ENCODE assay signal across 19 cellular contexts in the genomic region with DNA sequence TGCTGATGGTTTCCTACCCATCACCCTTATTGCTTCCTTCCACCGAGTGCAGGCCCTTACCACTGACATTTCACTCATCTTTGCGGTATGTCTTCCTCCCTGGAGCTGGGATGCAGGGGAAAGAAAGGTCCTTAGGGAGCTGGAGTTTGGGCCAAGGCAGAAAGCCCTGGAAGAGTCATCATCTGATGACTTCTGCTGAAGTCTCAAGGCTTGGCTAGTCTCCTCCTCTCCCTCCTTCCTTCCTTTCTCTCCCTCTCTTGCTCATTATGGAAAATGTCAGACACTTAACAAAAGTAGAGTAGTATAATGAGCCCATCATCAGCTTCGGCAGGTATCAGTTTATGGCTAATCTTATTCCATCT. TPM values are rescaled to one million over a fixed set of nuclear protein-coding genes. Genes with fewer than 3 reads are reported as not detected.
DNase-seq lines count a peak whose midpoint lies in the region; ATAC-seq, FAIRE-seq and TF ChIP-seq lines count a peak whose summit lies in the region.
"Had no signal": no experiment of that assay in that cellular context is flagged by ENCODE, and none has a peak within 500 bp of the region (broad histone marks: within the 10 kb centered on the region; RNA-seq: fewer than 3 reads in every experiment).

No MANE protein-coding gene starts in this region.

- H3K9me3 ChIP-seq in endothelial cell of umbilical vein (replicated peaks; ENCODE audit: control insufficient read depth, insufficient read depth, low read length) (no peaks in the 10 kb centered on the region), lower lobe of right lung (no peaks in the 10 kb centered on the region), aorta (ENCODE audit: control insufficient read depth, low read length) (no peaks in the 10 kb centered on the region), WERI-Rb-1 (ENCODE audit: severe bottlenecking) (no peaks in the 10 kb centered on the region)

- intact Hi-C loops in Right ventricle myocardium inferior (cut with DNase I) (no loop called here), cardiac septum (cut with DNase I) (no loop called here), endothelial cell of umbilical vein (cut with micrococcal nuclease) (no loop called here), lower lobe of right lung (cut with DNase I) (no loop called here), aorta (cut with DNase I) (no loop called here), lower leg skin (cut with DNase I; ENCODE audit: low total_unique reads) (no loop called here)

- TF ChIP-seq POLR2A in endothelial cell of umbilical vein (IDR thresholded peaks at IDR 0.05; ENCODE audit: low read depth, low read length), result no peak
- no peak for TF ChIP-seq POLR2A in lower leg skin (IDR thresholded peaks at IDR 0.05)
- no peak for TF ChIP-seq POLR2A in erythroblast (IDR thresholded peaks at IDR 0.05; ENCODE audit: low read length)

- H3K79me2 ChIP-seq in endothelial cell of umbilical vein (ENCODE audit: control insufficient read depth, insufficient read depth, low read length), result peaks cover 32% of the 10 kb centered on the region

- no peaks in the 10 kb centered on the region for H4K20me1 ChIP-seq in endothelial cell of umbilical vein (replicated peaks; ENCODE audit: control insufficient read depth, extremely low read depth, insufficient read depth, low read length)

- H3K27me3 ChIP-seq in endothelial cell of umbilical vein (ENCODE audit: control insufficient read depth in 2 of 2, insufficient read depth in 2 of 2, low read length in 2 of 2) (no peaks in the 10 kb centered on the region), lower lobe of right lung (ENCODE audit: low read depth) (no peaks in the 10 kb centered on the region), aorta (ENCODE audit: control insufficient read depth in 1 of 2, insufficient read depth in 2 of 2, low read length in 1 of 2) (no peaks in the 10 kb centered on the region), WERI-Rb-1 (ENCODE audit: insufficient read depth, low read depth, severe bottlenecking) (no peaks in the 10 kb centered on the region)

- 77 to 80% methylated on average over 3 of the region's 3 CpGs for WGBS in aorta, 2 donors
- 73 to 77% methylated on average over 3 of the region's 3 CpGs for WGBS in lower leg skin, 2 donors

- no peak overlapping the region for H3K4me2 ChIP-seq in endothelial cell of umbilical vein (ENCODE audit: insufficient read depth, low read length)

- H3K36me3 ChIP-seq in endothelial cell of umbilical vein (ENCODE audit: control insufficient read depth in 2 of 2, extremely low read depth in 1 of 2, insufficient read depth in 2 of 2, low read length in 2 of 2) (peaks cover 38 to 40% of the 10 kb centered on the region in 2 experiments), lower lobe of right lung (peaks cover 93% of the 10 kb centered on the region), aorta (ENCODE audit: control insufficient read depth in 1 of 2, insufficient read depth in 2 of 2, low read length in 1 of 2) (peaks cover 7 to 12% of the 10 kb centered on the region in 2 donors), WERI-Rb-1 (peaks cover 91% of the 10 kb centered on the region)

- CTCF ChIA-PET in endothelial cell of umbilical vein (lab: Charles Lee), result interaction anchor here (2.0 kb wide), 1 partner anchor 145 kb away, joined by 12 read pairs; no protein-coding TSS in a partner anchor

- ATAC-seq in Right ventricle myocardium inferior, result peak; percentile 33
- no peak for ATAC-seq in lower lobe of right lung
- ATAC-seq in aorta (ENCODE audit: low FRiP score), result peak; percentile 31
- ATAC-seq: natural killer cell treated with Interleukin-12 subunit alpha and Interleukin-12 subunit beta and Interleukin-15 and Interleukin-18, amount 100 ng/mL, for 72 hours had no signal

- dilution Hi-C loops in endothelial cell of umbilical vein (cut with MboI; ENCODE audit: extremely low pct_ligation_motif_present, low sequenced_read_pairs), result no loop called here

- no peak overlapping the region for H2AFZ ChIP-seq in endothelial cell of umbilical vein (ENCODE audit: low read depth, low read length)

- no peaks in the 10 kb centered on the region for H3K9me1 ChIP-seq in endothelial cell of umbilical vein (replicated peaks; ENCODE audit: control insufficient read depth, extremely low read depth, insufficient read depth, low read length)

- BruUV-seq in endothelial cell of umbilical vein (replicated peaks; lab: Mats Ljungman, UMichigan), result no TSS peak

- H3K4me1 ChIP-seq in endothelial cell of umbilical vein (ENCODE audit: control insufficient read depth, extremely low read depth, insufficient read depth, low read length), result peaks cover 13% of the 10 kb centered on the region
- no peaks in the 10 kb centered on the region for H3K4me1 ChIP-seq in lower lobe of right lung
- no peaks in the 10 kb centered on the region for H3K4me1 ChIP-seq in aorta (ENCODE audit: control insufficient read depth in 1 of 2, insufficient read depth in 2 of 2, low read length in 2 of 2)

- POLR2A ChIA-PET in endothelial cell of umbilical vein (lab: Charles Lee), result no interaction called here

- DNase-seq in Right ventricle myocardium inferior (ENCODE audit: missing footprints) (no peak), cardiac septum (ENCODE audit: low spot score) (no peak), endothelial cell of umbilical vein (ENCODE audit: low read depth, low spot score) (no peak), lower lobe of right lung (no peak), aorta (no peak), lower leg skin (ENCODE audit: low spot score in 2 of 2) (no peak), erythroblast (lab: John Stamatoyannopoulos, UW) (no peak), WERI-Rb-1 (no peak)
- DNase-seq: activated CD4-positive, alpha-beta T cell treated with anti-CD3 and anti-CD28 coated beads for 48 hours; activated gamma-delta T cell; amygdala; HCEC 1CT; NCI-H1105; NCI-H526; stimulated activated CD4-positive, alpha-beta T cell treated with anti-CD3 and anti-CD28 coated beads, Interleukin-12 subunit alpha, Interleukin-12 subunit beta, amount 100 ng/mL, for 4 hours; stimulated activated CD8-positive, alpha-beta memory T cell treated with anti-CD3 and anti-CD28 coated beads, Interleukin-4, amount 100 ng/mL, for 48 hours; substantia nigra had no signal

- TF ChIP-seq CTCF in endothelial cell of umbilical vein (IDR thresholded peaks at IDR 0.05; ENCODE audit: extremely low read depth in 1 of 2, insufficient read depth in 1 of 2, low read depth in 1 of 2, low read length in 2 of 2), result no peak
- TF ChIP-seq CTCF in lower lobe of right lung (IDR thresholded peaks at IDR 0.05), result no peak
- TF ChIP-seq CTCF in lower leg skin (IDR thresholded peaks at IDR 0.05), result no peak
- no peak for TF ChIP-seq CTCF in WERI-Rb-1 (IDR thresholded peaks at IDR 0.05; ENCODE audit: low read depth, low read length)

- peak; percentile 4 for FAIRE-seq in endothelial cell of umbilical vein (lab: Jason Lieb, UNC)
- FAIRE-seq: keratinocyte had no signal

- H3K27ac ChIP-seq in endothelial cell of umbilical vein (ENCODE audit: insufficient read depth, low read depth, low read length) (peak overlapping the region; percentile 24), lower lobe of right lung (peak overlapping the region; percentile 12), aorta (ENCODE audit: low read depth in 1 of 2, low read length in 2 of 2) (peak overlapping the region in 1 of 2 donors; percentile 12), WERI-Rb-1 (no peak overlapping the region)

- H3K4me3 ChIP-seq in endothelial cell of umbilical vein (replicated peaks in 1 of 3; ENCODE audit: insufficient read depth in 1 of 3, low read depth in 1 of 3, low read length in 3 of 3) (no peak overlapping the region), lower lobe of right lung (no peak overlapping the region), aorta (ENCODE audit: low read length in 2 of 2) (no peak overlapping the region), lower leg skin (ENCODE audit: low read depth, poor library complexity, severe bottlenecking) (no peak overlapping the region), WERI-Rb-1 (ENCODE audit: low read depth, low read length) (no peak overlapping the region)

- H3K9ac ChIP-seq in endothelial cell of umbilical vein (replicated peaks; ENCODE audit: extremely low read depth, insufficient read depth, low read length), result no peak overlapping the region

TF ChIP-seq in endothelial cell of umbilical vein, 7 proteins besides CTCF, POLR2A, EP300 and RAD21:
- TF ChIP-seq MYC (IDR thresholded peaks at IDR 0.05; ENCODE audit: low read depth, low read length), result no peak
- TF ChIP-seq FOS (IDR thresholded peaks at IDR 0.05; ENCODE audit: borderline replicate concordance, insufficient read depth, low read length), result no peak
TF ChIP-seq in endothelial cell of umbilical vein: peak in this region for 0.

RNA-seq across cellular contexts. Expression of gene LARP1, which starts 40.0 kb away (rescaled TPM):
- total RNA-seq in Right ventricle myocardium inferior, result 147 TPM
- 160 TPM for total RNA-seq in cardiac septum
- total RNA-seq in endothelial cell of umbilical vein, result 227 and 252 TPM in 2 replicates
- polyA plus RNA-seq in endothelial cell of umbilical vein, result 57.1 and 70.4 TPM in 2 replicates
- 74.0 and 83.1 TPM in 2 replicates for polyA plus RNA-seq in endothelial cell of umbilical vein (2011; cell fraction: cytosol; rRNA removed)
- 155 and 162 TPM in 2 replicates for polyA plus RNA-seq in endothelial cell of umbilical vein (2011; cell fraction: nucleus; rRNA removed)
- polyA plus RNA-seq in endothelial cell of umbilical vein (2012), result 86.8 and 99.9 TPM in 2 replicates
- 120 and 127 TPM in 2 replicates for polyA minus RNA-seq in endothelial cell of umbilical vein
- 87.9 TPM for polyA minus RNA-seq in endothelial cell of umbilical vein (2011; cell fraction: cytosol; rRNA and poly(A)+ RNA removed)
- polyA minus RNA-seq in endothelial cell of umbilical vein (2011; cell fraction: nucleus; rRNA and poly(A)+ RNA removed), result 92.8 and 116 TPM in 2 replicates
- 143 TPM for total RNA-seq in lower lobe of right lung
- total RNA-seq in aorta, result 100 to 1,000 TPM; 126 to 142 TPM
- polyA plus RNA-seq in aorta, result 10 to 100 TPM; 15.4 to 22.8 TPM
- total RNA-seq in lower leg skin, result 100 to 1,000 TPM in 3 of 4 donors, 10 to 100 TPM in 1; 96.0 to 115 (median 104) TPM

RNA-seq across cellular contexts. Expression of gene FAXDC2, which starts 55.2 kb away (rescaled TPM):
- total RNA-seq in Right ventricle myocardium inferior (27.6 TPM), cardiac septum (10.1 TPM), endothelial cell of umbilical vein (5.8 and 8.3 TPM in 2 replicates), lower lobe of right lung (72.7 TPM), aorta (10 to 100 TPM; 20.0 to 36.3 TPM), lower leg skin (10 to 100 TPM; 20.2 to 72.8 (median 47.3) TPM)
- polyA plus RNA-seq in endothelial cell of umbilical vein (12.0 and 13.4 TPM in 2 replicates), aorta (10 to 100 TPM; 14.0 to 46.8 TPM)
- polyA plus RNA-seq in endothelial cell of umbilical vein (2011; cell fraction: cytosol; rRNA removed), result 6.5 and 6.9 TPM in 2 replicates
- polyA plus RNA-seq in endothelial cell of umbilical vein (2011; cell fraction: nucleus; rRNA removed), result 11.8 and 15.0 TPM in 2 replicates
- polyA plus RNA-seq in endothelial cell of umbilical vein (2012), result 3.4 and 4.9 TPM in 2 replicates
- polyA minus RNA-seq in endothelial cell of umbilical vein, result 23.7 and 32.5 TPM in 2 replicates
- polyA minus RNA-seq in endothelial cell of umbilical vein (2011; cell fraction: cytosol; rRNA and poly(A)+ RNA removed), result not detected
- 10.7 and 12.4 TPM in 2 replicates for polyA minus RNA-seq in endothelial cell of umbilical vein (2011; cell fraction: nucleus; rRNA and poly(A)+ RNA removed)
- total RNA-seq: natural killer cell treated with Interleukin-12 subunit alpha and Interleukin-12 subunit beta and Interleukin-15 and Interleukin-18, amount 100 ng/mL, for 72 hours had no signal

Comparison
In these comparisons a context has a peak if more than half of its experiments do, and no peak if none do; other contexts are left out.
1. ATAC-seq: peak in Right ventricle myocardium inferior (single experiment) and aorta (single experiment); none in lower lobe of right lung (0 of 2).